ENCODE assay signal across 1 cellular context in the genomic region with DNA sequence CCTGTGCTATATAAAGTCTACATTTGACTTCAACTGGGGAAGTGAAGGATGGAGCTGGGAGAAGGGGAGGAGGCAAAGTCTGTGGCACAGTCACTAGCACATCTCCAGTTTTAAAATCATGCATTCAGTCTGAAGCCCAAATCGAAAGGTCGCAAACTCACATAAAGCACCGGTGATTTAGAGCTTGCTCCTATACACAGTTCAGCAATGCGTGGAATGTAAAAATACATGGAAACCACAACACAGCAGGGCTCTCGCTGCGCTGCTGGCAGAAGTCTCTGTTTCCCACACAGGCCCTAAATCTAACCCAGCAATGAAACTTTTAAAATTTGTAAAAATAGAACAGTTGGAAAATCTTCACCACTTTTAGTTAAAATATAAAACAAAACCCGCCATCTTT.
TF ChIP-seq lines count a peak whose summit lies in the region.

No MANE protein-coding gene starts in this region.

TF ChIP-seq in WTC11, 78 proteins besides CTCF, POLR2A, EP300 and RAD21 (continued from another document):
- TF ChIP-seq, protein P1, sequence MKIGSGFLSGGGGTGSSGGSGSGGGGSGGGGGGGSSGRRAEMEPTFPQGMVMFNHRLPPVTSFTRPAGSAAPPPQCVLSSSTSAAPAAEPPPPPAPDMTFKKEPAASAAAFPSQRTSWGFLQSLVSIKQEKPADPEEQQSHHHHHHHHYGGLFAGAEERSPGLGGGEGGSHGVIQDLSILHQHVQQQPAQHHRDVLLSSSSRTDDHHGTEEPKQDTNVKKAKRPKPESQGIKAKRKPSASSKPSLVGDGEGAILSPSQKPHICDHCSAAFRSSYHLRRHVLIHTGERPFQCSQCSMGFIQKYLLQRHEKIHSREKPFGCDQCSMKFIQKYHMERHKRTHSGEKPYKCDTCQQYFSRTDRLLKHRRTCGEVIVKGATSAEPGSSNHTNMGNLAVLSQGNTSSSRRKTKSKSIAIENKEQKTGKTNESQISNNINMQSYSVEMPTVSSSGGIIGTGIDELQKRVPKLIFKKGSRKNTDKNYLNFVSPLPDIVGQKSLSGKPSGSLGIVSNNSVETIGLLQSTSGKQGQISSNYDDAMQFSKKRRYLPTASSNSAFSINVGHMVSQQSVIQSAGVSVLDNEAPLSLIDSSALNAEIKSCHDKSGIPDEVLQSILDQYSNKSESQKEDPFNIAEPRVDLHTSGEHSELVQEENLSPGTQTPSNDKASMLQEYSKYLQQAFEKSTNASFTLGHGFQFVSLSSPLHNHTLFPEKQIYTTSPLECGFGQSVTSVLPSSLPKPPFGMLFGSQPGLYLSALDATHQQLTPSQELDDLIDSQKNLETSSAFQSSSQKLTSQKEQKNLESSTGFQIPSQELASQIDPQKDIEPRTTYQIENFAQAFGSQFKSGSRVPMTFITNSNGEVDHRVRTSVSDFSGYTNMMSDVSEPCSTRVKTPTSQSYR (CRISPR knock-in tag; IDR thresholded peaks at IDR 0.05) = no peak
- TF ChIP-seq TEAD1 (CRISPR knock-in tag; IDR thresholded peaks at IDR 0.05) (no peak), ZNF671 (CRISPR knock-in tag; IDR thresholded peaks at IDR 0.05) (no peak)
- TF ChIP-seq, protein P2, sequence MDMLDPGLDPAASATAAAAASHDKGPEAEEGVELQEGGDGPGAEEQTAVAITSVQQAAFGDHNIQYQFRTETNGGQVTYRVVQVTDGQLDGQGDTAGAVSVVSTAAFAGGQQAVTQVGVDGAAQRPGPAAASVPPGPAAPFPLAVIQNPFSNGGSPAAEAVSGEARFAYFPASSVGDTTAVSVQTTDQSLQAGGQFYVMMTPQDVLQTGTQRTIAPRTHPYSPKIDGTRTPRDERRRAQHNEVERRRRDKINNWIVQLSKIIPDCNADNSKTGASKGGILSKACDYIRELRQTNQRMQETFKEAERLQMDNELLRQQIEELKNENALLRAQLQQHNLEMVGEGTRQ (CRISPR knock-in tag; IDR thresholded peaks at IDR 0.05) = no peak
- TF ChIP-seq, protein P3, sequence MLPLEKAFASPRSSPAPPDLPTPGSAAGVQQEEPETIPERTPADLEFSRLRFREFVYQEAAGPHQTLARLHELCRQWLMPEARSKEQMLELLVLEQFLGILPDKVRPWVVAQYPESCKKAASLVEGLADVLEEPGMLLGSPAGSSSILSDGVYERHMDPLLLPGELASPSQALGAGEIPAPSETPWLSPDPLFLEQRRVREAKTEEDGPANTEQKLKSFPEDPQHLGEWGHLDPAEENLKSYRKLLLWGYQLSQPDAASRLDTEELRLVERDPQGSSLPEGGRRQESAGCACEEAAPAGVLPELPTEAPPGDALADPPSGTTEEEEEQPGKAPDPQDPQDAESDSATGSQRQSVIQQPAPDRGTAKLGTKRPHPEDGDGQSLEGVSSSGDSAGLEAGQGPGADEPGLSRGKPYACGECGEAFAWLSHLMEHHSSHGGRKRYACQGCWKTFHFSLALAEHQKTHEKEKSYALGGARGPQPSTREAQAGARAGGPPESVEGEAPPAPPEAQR (CRISPR knock-in tag; IDR thresholded peaks at IDR 0.05) = no peak
